In the genomic region with DNA sequence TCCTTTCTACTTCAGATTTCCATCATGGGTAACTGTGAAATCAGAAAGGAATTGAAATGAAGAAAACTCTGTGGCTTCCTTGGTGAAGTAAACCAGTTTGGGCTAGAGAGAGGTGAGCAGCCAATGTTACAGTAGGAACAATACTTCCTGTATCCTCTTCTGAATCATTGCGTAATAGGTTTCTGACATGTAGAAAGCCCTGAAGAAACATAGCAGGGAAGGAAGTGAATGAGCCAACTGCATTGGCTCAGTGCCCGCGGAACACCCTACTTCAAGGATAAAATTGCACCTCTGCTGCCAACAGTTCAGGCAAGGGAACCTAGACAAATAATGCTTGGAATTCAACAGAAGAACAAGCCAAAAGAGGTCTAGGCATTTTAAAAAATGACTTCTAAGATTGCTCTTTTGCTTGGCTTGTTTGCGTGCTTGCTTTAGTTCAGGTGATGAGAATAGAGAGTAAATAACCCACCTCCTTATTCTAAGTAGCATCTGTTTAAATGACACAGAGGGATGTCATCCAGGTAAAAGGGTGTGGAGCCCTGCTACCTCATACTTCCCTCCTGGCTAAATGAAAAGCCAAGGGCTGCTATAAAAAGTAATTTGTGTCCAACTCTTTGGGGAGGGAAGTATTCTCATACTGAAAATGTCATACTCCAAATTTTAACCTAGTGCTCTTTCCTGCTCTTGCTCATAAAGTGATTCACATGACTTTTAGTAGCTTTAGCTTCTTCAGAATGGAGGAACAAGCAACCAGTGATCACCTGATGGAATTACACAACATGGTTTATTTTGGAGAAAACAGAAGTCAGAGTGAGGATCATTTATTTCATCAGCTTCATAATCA, we compare ENCODE assay signal across 1 cellular context.
TF ChIP-seq lines count a peak whose summit lies in the region.

No MANE protein-coding gene starts in this region.

TF ChIP-seq in HEK293, 187 proteins besides CTCF, POLR2A, EP300 and RAD21 (continued from another document):
- TF ChIP-seq ZNF140 (tag by site-specific recombination; IDR thresholded peaks at IDR 0.05): no peak
- TF ChIP-seq ZBTB17 (tag by site-specific recombination; IDR thresholded peaks at IDR 0.05): 0 out of 2 replicates have a peak, but pooled peaks have one; percentile 42
- TF ChIP-seq ZNF2 (tag by site-specific recombination; IDR thresholded peaks at IDR 0.05): peak; percentile 36; the same call in 1 of the 2 replicates
- peak; percentile 27; the same call in 1 of the 2 replicates for TF ChIP-seq KLF8 (tag by site-specific recombination; IDR thresholded peaks at IDR 0.05)
- TF ChIP-seq, protein P1, sequence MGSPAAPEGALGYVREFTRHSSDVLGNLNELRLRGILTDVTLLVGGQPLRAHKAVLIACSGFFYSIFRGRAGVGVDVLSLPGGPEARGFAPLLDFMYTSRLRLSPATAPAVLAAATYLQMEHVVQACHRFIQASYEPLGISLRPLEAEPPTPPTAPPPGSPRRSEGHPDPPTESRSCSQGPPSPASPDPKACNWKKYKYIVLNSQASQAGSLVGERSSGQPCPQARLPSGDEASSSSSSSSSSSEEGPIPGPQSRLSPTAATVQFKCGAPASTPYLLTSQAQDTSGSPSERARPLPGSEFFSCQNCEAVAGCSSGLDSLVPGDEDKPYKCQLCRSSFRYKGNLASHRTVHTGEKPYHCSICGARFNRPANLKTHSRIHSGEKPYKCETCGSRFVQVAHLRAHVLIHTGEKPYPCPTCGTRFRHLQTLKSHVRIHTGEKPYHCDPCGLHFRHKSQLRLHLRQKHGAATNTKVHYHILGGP (tag by site-specific recombination; IDR thresholded peaks at IDR 0.05): no peak
- TF ChIP-seq ZNF600 (tag by site-specific recombination; IDR thresholded peaks at IDR 0.05): peak; percentile 37; the same call in 1 of the 2 replicates
- peak; percentile 86 for TF ChIP-seq ZNF10 (tag by site-specific recombination; IDR thresholded peaks at IDR 0.05)
- TF ChIP-seq ZNF350 (tag by site-specific recombination; IDR thresholded peaks at IDR 0.05): no peak
- TF ChIP-seq SP2 (tag by site-specific recombination; IDR thresholded peaks at IDR 0.05): no peak
- TF ChIP-seq OSR2 (tag by site-specific recombination; IDR thresholded peaks at IDR 0.05): 0 out of 2 replicates have a peak, but pooled peaks have one; percentile 6
- peak; percentile 64; the same call in 1 of the 2 replicates for TF ChIP-seq ZNF184 (tag by site-specific recombination; IDR thresholded peaks at IDR 0.05)
- peak; percentile 65; the same call in 1 of the 2 replicates for TF ChIP-seq IKZF3 (tag by site-specific recombination; IDR thresholded peaks at IDR 0.05)
- TF ChIP-seq ZNF324 (tag by site-specific recombination; IDR thresholded peaks at IDR 0.05): 0 out of 2 replicates have a peak, but pooled peaks have one; percentile 67
- 0 out of 2 replicates have a peak, but pooled peaks have one; percentile 55 for TF ChIP-seq ZNF561 (tag by site-specific recombination; IDR thresholded peaks at IDR 0.05; ENCODE audit: borderline replicate concordance)
- TF ChIP-seq ZNF629 (tag by site-specific recombination; IDR thresholded peaks at IDR 0.05): peak; percentile 90
- TF ChIP-seq ZNF433 (tag by site-specific recombination; IDR thresholded peaks at IDR 0.05; ENCODE audit: low read depth): no peak
- TF ChIP-seq ZNF501 (tag by site-specific recombination; IDR thresholded peaks at IDR 0.05): 0 out of 2 replicates have a peak, but pooled peaks have one; percentile 54
- TF ChIP-seq, protein P2, sequence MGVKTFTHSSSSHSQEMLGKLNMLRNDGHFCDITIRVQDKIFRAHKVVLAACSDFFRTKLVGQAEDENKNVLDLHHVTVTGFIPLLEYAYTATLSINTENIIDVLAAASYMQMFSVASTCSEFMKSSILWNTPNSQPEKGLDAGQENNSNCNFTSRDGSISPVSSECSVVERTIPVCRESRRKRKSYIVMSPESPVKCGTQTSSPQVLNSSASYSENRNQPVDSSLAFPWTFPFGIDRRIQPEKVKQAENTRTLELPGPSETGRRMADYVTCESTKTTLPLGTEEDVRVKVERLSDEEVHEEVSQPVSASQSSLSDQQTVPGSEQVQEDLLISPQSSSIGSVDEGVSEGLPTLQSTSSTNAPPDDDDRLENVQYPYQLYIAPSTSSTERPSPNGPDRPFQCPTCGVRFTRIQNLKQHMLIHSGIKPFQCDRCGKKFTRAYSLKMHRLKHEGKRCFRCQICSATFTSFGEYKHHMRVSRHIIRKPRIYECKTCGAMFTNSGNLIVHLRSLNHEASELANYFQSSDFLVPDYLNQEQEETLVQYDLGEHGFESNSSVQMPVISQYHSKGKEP (tag by site-specific recombination; IDR thresholded peaks at IDR 0.05): peak; percentile 86
- TF ChIP-seq ZFP41 (tag by site-specific recombination; IDR thresholded peaks at IDR 0.05; ENCODE audit: borderline replicate concordance): no peak
- TF ChIP-seq ZBTB21 (tag by site-specific recombination; IDR thresholded peaks at IDR 0.05): 0 out of 2 replicates have a peak, but pooled peaks have one; percentile 46
- TF ChIP-seq ZNF266 (tag by site-specific recombination; IDR thresholded peaks at IDR 0.05; ENCODE audit: low read depth): no peak
- TF ChIP-seq ZNF571 (tag by site-specific recombination; IDR thresholded peaks at IDR 0.05): no peak
- TF ChIP-seq, protein P3, sequence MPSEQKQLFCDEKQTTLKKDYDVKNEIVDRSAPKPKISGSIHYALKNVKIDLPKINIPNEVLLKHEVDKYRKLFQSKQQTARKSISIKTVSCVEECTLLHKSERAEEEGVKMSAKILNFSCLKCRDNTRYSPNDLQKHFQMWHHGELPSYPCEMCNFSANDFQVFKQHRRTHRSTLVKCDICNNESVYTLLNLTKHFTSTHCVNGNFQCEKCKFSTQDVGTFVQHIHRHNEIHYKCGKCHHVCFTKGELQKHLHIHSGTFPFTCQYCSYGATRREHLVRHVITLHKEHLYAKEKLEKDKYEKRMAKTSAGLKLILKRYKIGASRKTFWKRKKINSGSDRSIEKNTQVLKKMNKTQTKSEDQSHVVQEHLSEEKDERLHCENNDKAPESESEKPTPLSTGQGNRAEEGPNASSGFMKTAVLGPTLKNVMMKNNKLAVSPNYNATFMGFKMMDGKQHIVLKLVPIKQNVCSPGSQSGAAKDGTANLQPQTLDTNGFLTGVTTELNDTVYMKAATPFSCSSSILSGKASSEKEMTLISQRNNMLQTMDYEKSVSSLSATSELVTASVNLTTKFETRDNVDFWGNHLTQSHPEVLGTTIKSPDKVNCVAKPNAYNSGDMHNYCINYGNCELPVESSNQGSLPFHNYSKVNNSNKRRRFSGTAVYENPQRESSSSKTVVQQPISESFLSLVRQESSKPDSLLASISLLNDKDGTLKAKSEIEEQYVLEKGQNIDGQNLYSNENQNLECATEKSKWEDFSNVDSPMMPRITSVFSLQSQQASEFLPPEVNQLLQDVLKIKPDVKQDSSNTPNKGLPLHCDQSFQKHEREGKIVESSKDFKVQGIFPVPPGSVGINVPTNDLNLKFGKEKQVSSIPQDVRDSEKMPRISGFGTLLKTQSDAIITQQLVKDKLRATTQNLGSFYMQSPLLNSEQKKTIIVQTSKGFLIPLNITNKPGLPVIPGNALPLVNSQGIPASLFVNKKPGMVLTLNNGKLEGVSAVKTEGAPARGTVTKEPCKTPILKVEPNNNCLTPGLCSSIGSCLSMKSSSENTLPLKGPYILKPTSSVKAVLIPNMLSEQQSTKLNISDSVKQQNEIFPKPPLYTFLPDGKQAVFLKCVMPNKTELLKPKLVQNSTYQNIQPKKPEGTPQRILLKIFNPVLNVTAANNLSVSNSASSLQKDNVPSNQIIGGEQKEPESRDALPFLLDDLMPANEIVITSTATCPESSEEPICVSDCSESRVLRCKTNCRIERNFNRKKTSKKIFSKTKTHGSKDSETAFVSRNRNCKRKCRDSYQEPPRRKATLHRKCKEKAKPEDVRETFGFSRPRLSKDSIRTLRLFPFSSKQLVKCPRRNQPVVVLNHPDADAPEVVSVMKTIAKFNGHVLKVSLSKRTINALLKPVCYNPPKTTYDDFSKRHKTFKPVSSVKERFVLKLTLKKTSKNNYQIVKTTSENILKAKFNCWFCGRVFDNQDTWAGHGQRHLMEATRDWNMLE (tag by site-specific recombination; conservative IDR thresholded peaks at IDR 0.05; ENCODE audit: low read depth): peak; percentile 47; the same call in 1 of the 2 replicates
- TF ChIP-seq MZF1 (tag by site-specific recombination; IDR thresholded peaks at IDR 0.05; ENCODE audit: borderline replicate concordance): 0 out of 2 replicates have a peak, but pooled peaks have one; percentile 12
- TF ChIP-seq ZNF423 (tag by site-specific recombination; IDR thresholded peaks at IDR 0.05): no peak
- TF ChIP-seq ZNF692 (tag by site-specific recombination; IDR thresholded peaks at IDR 0.05): 0 out of 2 replicates have a peak, but pooled peaks have one; percentile 47
- TF ChIP-seq ZNF76 (tag by site-specific recombination; IDR thresholded peaks at IDR 0.05; ENCODE audit: borderline replicate concordance, low read depth): no peak
- no peak for TF ChIP-seq ZNF747 (tag by site-specific recombination; IDR thresholded peaks at IDR 0.05)
- TF ChIP-seq ZIC2 (tag by site-specific recombination; IDR thresholded peaks at IDR 0.05): no peak
- no peak for TF ChIP-seq KLF9 (tag by site-specific recombination; IDR thresholded peaks at IDR 0.05; ENCODE audit: low read depth)
- TF ChIP-seq FEZF1 (tag by site-specific recombination; IDR thresholded peaks at IDR 0.05): peak; percentile 82
- no peak for TF ChIP-seq TCF7L2 (IDR thresholded peaks at IDR 0.05; ENCODE audit: borderline replicate concordance, low read depth, low read length)
- TF ChIP-seq ZNF366 (tag by site-specific recombination; conservative IDR thresholded peaks at IDR 0.05): peak; percentile 39; the same call in 1 of the 2 replicates
- peak; percentile 78 for TF ChIP-seq ZBTB48 (tag by site-specific recombination; IDR thresholded peaks at IDR 0.05)
- TF ChIP-seq, protein P4, sequence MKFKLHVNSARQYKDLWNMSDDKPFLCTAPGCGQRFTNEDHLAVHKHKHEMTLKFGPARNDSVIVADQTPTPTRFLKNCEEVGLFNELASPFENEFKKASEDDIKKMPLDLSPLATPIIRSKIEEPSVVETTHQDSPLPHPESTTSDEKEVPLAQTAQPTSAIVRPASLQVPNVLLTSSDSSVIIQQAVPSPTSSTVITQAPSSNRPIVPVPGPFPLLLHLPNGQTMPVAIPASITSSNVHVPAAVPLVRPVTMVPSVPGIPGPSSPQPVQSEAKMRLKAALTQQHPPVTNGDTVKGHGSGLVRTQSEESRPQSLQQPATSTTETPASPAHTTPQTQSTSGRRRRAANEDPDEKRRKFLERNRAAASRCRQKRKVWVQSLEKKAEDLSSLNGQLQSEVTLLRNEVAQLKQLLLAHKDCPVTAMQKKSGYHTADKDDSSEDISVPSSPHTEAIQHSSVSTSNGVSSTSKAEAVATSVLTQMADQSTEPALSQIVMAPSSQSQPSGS (tag by site-specific recombination; IDR thresholded peaks at IDR 0.05; ENCODE audit: low read depth): peak; percentile 58; the same call in 1 of the 2 replicates
- TF ChIP-seq, protein P5, sequence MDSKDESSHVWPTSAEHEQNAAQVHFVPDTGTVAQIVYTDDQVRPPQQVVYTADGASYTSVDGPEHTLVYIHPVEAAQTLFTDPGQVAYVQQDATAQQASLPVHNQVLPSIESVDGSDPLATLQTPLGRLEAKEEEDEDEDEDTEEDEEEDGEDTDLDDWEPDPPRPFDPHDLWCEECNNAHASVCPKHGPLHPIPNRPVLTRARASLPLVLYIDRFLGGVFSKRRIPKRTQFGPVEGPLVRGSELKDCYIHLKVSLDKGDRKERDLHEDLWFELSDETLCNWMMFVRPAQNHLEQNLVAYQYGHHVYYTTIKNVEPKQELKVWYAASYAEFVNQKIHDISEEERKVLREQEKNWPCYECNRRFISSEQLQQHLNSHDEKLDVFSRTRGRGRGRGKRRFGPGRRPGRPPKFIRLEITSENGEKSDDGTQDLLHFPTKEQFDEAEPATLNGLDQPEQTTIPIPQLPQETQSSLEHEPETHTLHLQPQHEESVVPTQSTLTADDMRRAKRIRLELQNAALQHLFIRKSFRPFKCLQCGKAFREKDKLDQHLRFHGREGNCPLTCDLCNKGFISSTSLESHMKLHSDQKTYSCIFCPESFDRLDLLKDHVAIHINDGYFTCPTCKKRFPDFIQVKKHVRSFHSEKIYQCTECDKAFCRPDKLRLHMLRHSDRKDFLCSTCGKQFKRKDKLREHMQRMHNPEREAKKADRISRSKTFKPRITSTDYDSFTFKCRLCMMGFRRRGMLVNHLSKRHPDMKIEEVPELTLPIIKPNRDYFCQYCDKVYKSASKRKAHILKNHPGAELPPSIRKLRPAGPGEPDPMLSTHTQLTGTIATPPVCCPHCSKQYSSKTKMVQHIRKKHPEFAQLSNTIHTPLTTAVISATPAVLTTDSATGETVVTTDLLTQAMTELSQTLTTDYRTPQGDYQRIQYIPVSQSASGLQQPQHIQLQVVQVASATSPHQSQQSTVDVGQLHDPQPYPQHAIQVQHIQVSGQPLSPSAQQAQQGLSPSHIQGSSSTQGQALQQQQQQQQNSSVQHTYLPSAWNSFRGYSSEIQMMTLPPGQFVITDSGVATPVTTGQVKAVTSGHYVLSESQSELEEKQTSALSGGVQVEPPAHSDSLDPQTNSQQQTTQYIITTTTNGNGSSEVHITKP (tag by site-specific recombination; IDR thresholded peaks at IDR 0.05): peak; percentile 65
- TF ChIP-seq ZNF157 (tag by site-specific recombination; IDR thresholded peaks at IDR 0.05): no peak
- peak; percentile 90 for TF ChIP-seq SCRT2 (tag by site-specific recombination; IDR thresholded peaks at IDR 0.05)
- 0 out of 2 replicates have a peak, but pooled peaks have one; percentile 50 for TF ChIP-seq SCRT1 (tag by site-specific recombination; IDR thresholded peaks at IDR 0.05; ENCODE audit: borderline replicate concordance)
